ENCODE assay signal across 1 cellular context in the genomic region with DNA sequence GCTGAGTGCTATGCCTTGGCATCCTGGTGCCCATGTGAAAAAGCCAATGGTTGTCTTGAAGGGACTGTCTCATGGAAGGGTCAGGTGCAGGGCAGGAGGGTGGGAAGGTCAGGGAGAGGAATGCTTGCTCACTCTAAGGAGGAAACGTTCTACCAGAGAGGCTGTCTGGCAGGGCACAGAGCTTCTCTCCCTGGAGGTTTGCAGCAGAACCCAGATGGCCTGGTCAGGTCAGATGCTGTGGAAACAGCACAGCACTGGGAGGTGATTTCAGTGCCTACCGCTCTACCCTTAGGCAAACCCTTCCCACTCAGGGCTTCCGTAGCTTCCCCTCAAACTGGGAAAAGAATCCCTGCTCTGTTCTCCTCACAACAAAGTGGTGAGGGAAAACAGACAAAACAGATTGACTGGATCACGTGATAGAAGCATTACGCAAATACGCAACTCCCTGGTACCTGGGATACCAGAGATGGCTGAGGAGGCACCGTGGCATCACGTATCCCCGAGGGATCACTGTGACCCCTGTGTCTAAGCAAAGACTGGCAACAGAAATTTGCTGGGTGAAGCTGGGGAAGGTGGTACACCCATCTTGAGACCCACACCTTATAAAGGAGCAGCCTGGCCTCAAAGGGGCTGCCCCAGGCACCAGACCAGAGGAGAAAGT.
TF ChIP-seq lines count a peak whose summit lies in the region.

No MANE protein-coding gene starts in this region.

TF ChIP-seq in HepG2, 621 proteins besides CTCF, POLR2A, EP300 and RAD21:
- no peak for TF ChIP-seq CENPBD1 (CRISPR knock-in tag; IDR thresholded peaks at IDR 0.05; ENCODE audit: borderline replicate concordance, low read depth)
- TF ChIP-seq FOXK1 (CRISPR knock-in tag; IDR thresholded peaks at IDR 0.05; ENCODE audit: borderline replicate concordance, low read depth), result no peak
- TF ChIP-seq ZNF230 (CRISPR knock-in tag; IDR thresholded peaks at IDR 0.05), result no peak
- no peak for TF ChIP-seq SNAPC4 (CRISPR knock-in tag; IDR thresholded peaks at IDR 0.05)
- TF ChIP-seq ZNF567 (CRISPR knock-in tag; IDR thresholded peaks at IDR 0.05; ENCODE audit: borderline replicate concordance), result no peak
- no peak for TF ChIP-seq ZNF792 (CRISPR knock-in tag; IDR thresholded peaks at IDR 0.05)
- TF ChIP-seq ZFX (CRISPR knock-in tag; IDR thresholded peaks at IDR 0.05; ENCODE audit: low read depth), result peak; percentile 15; the same call in 1 of the 2 replicates
- TF ChIP-seq ZSCAN25 (CRISPR knock-in tag; IDR thresholded peaks at IDR 0.05), result no peak
- TF ChIP-seq THAP9 (CRISPR knock-in tag; IDR thresholded peaks at IDR 0.05; ENCODE audit: borderline replicate concordance), result no peak
- TF ChIP-seq RAD51 (IDR thresholded peaks at IDR 0.05; ENCODE audit: borderline replicate concordance), result peak; percentile 53; the same call in 1 of the 2 replicates
- TF ChIP-seq ZNF431 (CRISPR knock-in tag; IDR thresholded peaks at IDR 0.05; ENCODE audit: borderline replicate concordance, low read depth), result no peak
- TF ChIP-seq KMT2A (CRISPR knock-in tag; IDR thresholded peaks at IDR 0.05), result no peak
- TF ChIP-seq AKNA (CRISPR knock-in tag; IDR thresholded peaks at IDR 0.05; ENCODE audit: borderline replicate concordance), result no peak
- TF ChIP-seq ZMAT3 (CRISPR knock-in tag; conservative IDR thresholded peaks at IDR 0.05), result 0 out of 2 replicates have a peak, but pooled peaks have one; percentile 15
- TF ChIP-seq USF2 (IDR thresholded peaks at IDR 0.05; ENCODE audit: low read depth, low read length), result peak; percentile 60
- TF ChIP-seq USF2 (CRISPR knock-in tag; IDR thresholded peaks at IDR 0.05; ENCODE audit: borderline replicate concordance), result peak; percentile 61; the same call in 1 of the 2 replicates
- peak; percentile 53; the same call in 1 of the 2 replicates for TF ChIP-seq CEBPG (CRISPR knock-in tag; IDR thresholded peaks at IDR 0.05)
- peak; percentile 40; the same call in 1 of the 2 replicates for TF ChIP-seq CEBPB (IDR thresholded peaks at IDR 0.05; ENCODE audit: borderline replicate concordance, low read depth, low read length)
- TF ChIP-seq ZNF687 (CRISPR knock-in tag; IDR thresholded peaks at IDR 0.05), result peak; percentile 40; the same call in 1 of the 2 replicates
- TF ChIP-seq KDM6A (CRISPR knock-in tag; IDR thresholded peaks at IDR 0.05; ENCODE audit: low read depth), result no peak
- TF ChIP-seq TFE3 (CRISPR knock-in tag; IDR thresholded peaks at IDR 0.05), result 0 out of 2 replicates have a peak, but pooled peaks have one; percentile 14
- no peak for TF ChIP-seq YEATS2 (CRISPR knock-in tag; IDR thresholded peaks at IDR 0.05; ENCODE audit: borderline replicate concordance)
- no peak for TF ChIP-seq ZNF382 (CRISPR knock-in tag; IDR thresholded peaks at IDR 0.05; ENCODE audit: borderline replicate concordance)
